Comparison of ENCODE assay signal across 24 cellular contexts in genomic region chr1:178704833-178705232, GRCh38.
"Had no signal": no experiment of that assay in that cellular context is flagged by ENCODE, and none has a peak within 500 bp of the region (broad histone marks: within the 10 kb centered on the region; RNA-seq: fewer than 3 reads in every experiment).

No MANE protein-coding gene starts in this region.

- H3K4me1 Mint-ChIP-seq: immature natural killer cell, natural killer cell had no signal

- H3K36me3 Mint-ChIP-seq: immature natural killer cell, natural killer cell had no signal

- H3K9me3 ChIP-seq: esophagus muscularis mucosa, gastroesophageal sphincter, left ventricle myocardium inferior, mucosa of descending colon, ovary, right atrium auricular region, sigmoid colon, tibial artery, upper lobe of left lung, uterus had no signal

- H3K27ac Mint-ChIP-seq: dendritic cell treated with granulocyte-macrophage colony-stimulating factor and Interleukin-4, amounts not matched to agents 40 ng/mL and 50 ng/mL, for 4 days; effector memory CD8-positive, alpha-beta T cell; immature natural killer cell; natural killer cell had no signal

- ATAC-seq: effector memory CD8-positive, alpha-beta T cell; gastroesophageal sphincter; left cardiac atrium; mucosa of descending colon; natural killer cell; stimulated activated naive CD8-positive, alpha-beta T cell treated with anti-CD3 and anti-CD28 coated beads, Interleukin-15, Interleukin-2, amounts not matched to agents 100 U/mL and 50 U/mL, for 24 hours had no signal

- H3K9me3 Mint-ChIP-seq: dendritic cell treated with granulocyte-macrophage colony-stimulating factor and Interleukin-4, amounts not matched to agents 40 ng/mL and 50 ng/mL, for 4 days; effector memory CD8-positive, alpha-beta T cell; immature natural killer cell; natural killer cell; neural crest cell had no signal

- DNase-seq: effector memory CD8-positive, alpha-beta T cell; glutamatergic neuron; immature natural killer cell; left cardiac atrium; left ventricle myocardium inferior; mucosa of descending colon; natural killer cell; nucleus accumbens; ovary; sigmoid colon; stimulated activated CD4-positive, alpha-beta T cell treated with anti-CD3 and anti-CD28 coated beads, Interleukin-2, amount 100 ng/mL, for 24 hours; stimulated activated CD4-positive, alpha-beta T cell treated with anti-CD3 and anti-CD28 coated beads, Interleukin-4, amount 100 ng/mL, for 4 hours; stimulated activated naive CD8-positive, alpha-beta T cell treated with anti-CD3 and anti-CD28 coated beads, Interleukin-15, Interleukin-2, amounts not matched to agents 100 U/mL and 50 U/mL, for 24 hours; tibial artery; uterus had no signal

- H3K27me3 Mint-ChIP-seq: dendritic cell treated with granulocyte-macrophage colony-stimulating factor and Interleukin-4, amounts not matched to agents 40 ng/mL and 50 ng/mL, for 4 days had no signal

- H3K27ac ChIP-seq: epithelial cell of prostate, esophagus muscularis mucosa, gastroesophageal sphincter, left ventricle myocardium inferior, ovary, right atrium auricular region, sigmoid colon, skin epidermis, tibial artery, upper lobe of left lung, uterus had no signal

- H3K4me3 Mint-ChIP-seq: dendritic cell treated with granulocyte-macrophage colony-stimulating factor and Interleukin-4, amounts not matched to agents 40 ng/mL and 50 ng/mL, for 4 days; effector memory CD8-positive, alpha-beta T cell; immature natural killer cell; natural killer cell; neural crest cell had no signal

- H3K4me1 ChIP-seq: esophagus muscularis mucosa, gastroesophageal sphincter, left ventricle myocardium inferior, right atrium auricular region, sigmoid colon, tibial artery, upper lobe of left lung, uterus had no signal

- H3K36me3 ChIP-seq: esophagus muscularis mucosa, gastroesophageal sphincter, left ventricle myocardium inferior, ovary, right atrium auricular region, sigmoid colon, tibial artery, upper lobe of left lung, uterus had no signal

- H3K27me3 ChIP-seq: esophagus muscularis mucosa, gastroesophageal sphincter, ovary, right atrium auricular region, sigmoid colon, tibial artery, upper lobe of left lung, uterus had no signal

- H3K4me3 ChIP-seq: esophagus muscularis mucosa, gastroesophageal sphincter, left ventricle myocardium inferior, lung, mucosa of descending colon, ovary, right atrium auricular region, sigmoid colon, skin epidermis, tibial artery, upper lobe of left lung, uterus had no signal
